In genomic region chr3:194517333-194517732, GRCh38 we compare ENCODE assay signal across 1 cellular context.
TF ChIP-seq lines count a peak whose summit lies in the region.

No MANE protein-coding gene starts in this region.

TF ChIP-seq in HepG2, 621 proteins besides CTCF, POLR2A, EP300 and RAD21 (continued from another document):
- no peak for TF ChIP-seq RNF219 (CRISPR knock-in tag; IDR thresholded peaks at IDR 0.05)
- TF ChIP-seq ZKSCAN8 (CRISPR knock-in tag; IDR thresholded peaks at IDR 0.05; ENCODE audit: borderline replicate concordance), result no peak
- no peak for TF ChIP-seq GMEB2 (CRISPR knock-in tag; IDR thresholded peaks at IDR 0.05; ENCODE audit: low read depth)
- TF ChIP-seq RBM22 (optimal IDR thresholded peaks at IDR 0.05; ENCODE audit: low read length), result no peak
- TF ChIP-seq EEA1 (CRISPR knock-in tag; IDR thresholded peaks at IDR 0.05; ENCODE audit: borderline replicate concordance), result no peak
- no peak for TF ChIP-seq ZNF432 (CRISPR knock-in tag; IDR thresholded peaks at IDR 0.05; ENCODE audit: borderline replicate concordance)
